Comparison of ENCODE assay signal across 1 cellular context in genomic region chr3:156750191-156750873, GRCh38.
TF ChIP-seq lines count a peak whose summit lies in the region.

No MANE protein-coding gene starts in this region.

TF ChIP-seq in H1, 55 proteins besides CTCF, POLR2A, EP300 and RAD21 (continued from another document):
- TF ChIP-seq, protein P1, sequence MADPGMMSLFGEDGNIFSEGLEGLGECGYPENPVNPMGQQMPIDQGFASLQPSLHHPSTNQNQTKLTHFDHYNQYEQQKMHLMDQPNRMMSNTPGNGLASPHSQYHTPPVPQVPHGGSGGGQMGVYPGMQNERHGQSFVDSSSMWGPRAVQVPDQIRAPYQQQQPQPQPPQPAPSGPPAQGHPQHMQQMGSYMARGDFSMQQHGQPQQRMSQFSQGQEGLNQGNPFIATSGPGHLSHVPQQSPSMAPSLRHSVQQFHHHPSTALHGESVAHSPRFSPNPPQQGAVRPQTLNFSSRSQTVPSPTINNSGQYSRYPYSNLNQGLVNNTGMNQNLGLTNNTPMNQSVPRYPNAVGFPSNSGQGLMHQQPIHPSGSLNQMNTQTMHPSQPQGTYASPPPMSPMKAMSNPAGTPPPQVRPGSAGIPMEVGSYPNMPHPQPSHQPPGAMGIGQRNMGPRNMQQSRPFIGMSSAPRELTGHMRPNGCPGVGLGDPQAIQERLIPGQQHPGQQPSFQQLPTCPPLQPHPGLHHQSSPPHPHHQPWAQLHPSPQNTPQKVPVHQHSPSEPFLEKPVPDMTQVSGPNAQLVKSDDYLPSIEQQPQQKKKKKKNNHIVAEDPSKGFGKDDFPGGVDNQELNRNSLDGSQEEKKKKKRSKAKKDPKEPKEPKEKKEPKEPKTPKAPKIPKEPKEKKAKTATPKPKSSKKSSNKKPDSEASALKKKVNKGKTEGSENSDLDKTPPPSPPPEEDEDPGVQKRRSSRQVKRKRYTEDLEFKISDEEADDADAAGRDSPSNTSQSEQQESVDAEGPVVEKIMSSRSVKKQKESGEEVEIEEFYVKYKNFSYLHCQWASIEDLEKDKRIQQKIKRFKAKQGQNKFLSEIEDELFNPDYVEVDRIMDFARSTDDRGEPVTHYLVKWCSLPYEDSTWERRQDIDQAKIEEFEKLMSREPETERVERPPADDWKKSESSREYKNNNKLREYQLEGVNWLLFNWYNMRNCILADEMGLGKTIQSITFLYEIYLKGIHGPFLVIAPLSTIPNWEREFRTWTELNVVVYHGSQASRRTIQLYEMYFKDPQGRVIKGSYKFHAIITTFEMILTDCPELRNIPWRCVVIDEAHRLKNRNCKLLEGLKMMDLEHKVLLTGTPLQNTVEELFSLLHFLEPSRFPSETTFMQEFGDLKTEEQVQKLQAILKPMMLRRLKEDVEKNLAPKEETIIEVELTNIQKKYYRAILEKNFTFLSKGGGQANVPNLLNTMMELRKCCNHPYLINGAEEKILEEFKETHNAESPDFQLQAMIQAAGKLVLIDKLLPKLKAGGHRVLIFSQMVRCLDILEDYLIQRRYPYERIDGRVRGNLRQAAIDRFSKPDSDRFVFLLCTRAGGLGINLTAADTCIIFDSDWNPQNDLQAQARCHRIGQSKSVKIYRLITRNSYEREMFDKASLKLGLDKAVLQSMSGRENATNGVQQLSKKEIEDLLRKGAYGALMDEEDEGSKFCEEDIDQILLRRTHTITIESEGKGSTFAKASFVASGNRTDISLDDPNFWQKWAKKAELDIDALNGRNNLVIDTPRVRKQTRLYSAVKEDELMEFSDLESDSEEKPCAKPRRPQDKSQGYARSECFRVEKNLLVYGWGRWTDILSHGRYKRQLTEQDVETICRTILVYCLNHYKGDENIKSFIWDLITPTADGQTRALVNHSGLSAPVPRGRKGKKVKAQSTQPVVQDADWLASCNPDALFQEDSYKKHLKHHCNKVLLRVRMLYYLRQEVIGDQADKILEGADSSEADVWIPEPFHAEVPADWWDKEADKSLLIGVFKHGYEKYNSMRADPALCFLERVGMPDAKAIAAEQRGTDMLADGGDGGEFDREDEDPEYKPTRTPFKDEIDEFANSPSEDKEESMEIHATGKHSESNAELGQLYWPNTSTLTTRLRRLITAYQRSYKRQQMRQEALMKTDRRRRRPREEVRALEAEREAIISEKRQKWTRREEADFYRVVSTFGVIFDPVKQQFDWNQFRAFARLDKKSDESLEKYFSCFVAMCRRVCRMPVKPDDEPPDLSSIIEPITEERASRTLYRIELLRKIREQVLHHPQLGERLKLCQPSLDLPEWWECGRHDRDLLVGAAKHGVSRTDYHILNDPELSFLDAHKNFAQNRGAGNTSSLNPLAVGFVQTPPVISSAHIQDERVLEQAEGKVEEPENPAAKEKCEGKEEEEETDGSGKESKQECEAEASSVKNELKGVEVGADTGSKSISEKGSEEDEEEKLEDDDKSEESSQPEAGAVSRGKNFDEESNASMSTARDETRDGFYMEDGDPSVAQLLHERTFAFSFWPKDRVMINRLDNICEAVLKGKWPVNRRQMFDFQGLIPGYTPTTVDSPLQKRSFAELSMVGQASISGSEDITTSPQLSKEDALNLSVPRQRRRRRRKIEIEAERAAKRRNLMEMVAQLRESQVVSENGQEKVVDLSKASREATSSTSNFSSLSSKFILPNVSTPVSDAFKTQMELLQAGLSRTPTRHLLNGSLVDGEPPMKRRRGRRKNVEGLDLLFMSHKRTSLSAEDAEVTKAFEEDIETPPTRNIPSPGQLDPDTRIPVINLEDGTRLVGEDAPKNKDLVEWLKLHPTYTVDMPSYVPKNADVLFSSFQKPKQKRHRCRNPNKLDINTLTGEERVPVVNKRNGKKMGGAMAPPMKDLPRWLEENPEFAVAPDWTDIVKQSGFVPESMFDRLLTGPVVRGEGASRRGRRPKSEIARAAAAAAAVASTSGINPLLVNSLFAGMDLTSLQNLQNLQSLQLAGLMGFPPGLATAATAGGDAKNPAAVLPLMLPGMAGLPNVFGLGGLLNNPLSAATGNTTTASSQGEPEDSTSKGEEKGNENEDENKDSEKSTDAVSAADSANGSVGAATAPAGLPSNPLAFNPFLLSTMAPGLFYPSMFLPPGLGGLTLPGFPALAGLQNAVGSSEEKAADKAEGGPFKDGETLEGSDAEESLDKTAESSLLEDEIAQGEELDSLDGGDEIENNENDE (IDR thresholded peaks at IDR 0.05; ENCODE audit: insufficient replicate concordance, low read length), result no peak
- TF ChIP-seq TBP (IDR thresholded peaks at IDR 0.05; ENCODE audit: low read depth, low read length) (no peak), GTF2F1 (IDR thresholded peaks at IDR 0.05; ENCODE audit: borderline replicate concordance, low read depth, low read length) (no peak), ZNF274 (IDR thresholded peaks at IDR 0.05; ENCODE audit: borderline replicate concordance, extremely low read depth, low read length) (no peak), CREB1 (IDR thresholded peaks at IDR 0.05) (no peak), RBBP5 (IDR thresholded peaks at IDR 0.05; ENCODE audit: borderline replicate concordance, low read depth, low read length) (no peak), TCF12 (IDR thresholded peaks at IDR 0.05; ENCODE audit: low read depth, low read length) (no peak)
- TF ChIP-seq, protein P2, sequence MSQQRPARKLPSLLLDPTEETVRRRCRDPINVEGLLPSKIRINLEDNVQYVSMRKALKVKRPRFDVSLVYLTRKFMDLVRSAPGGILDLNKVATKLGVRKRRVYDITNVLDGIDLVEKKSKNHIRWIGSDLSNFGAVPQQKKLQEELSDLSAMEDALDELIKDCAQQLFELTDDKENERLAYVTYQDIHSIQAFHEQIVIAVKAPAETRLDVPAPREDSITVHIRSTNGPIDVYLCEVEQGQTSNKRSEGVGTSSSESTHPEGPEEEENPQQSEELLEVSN (IDR thresholded peaks at IDR 0.05), result no peak
